20 cellular contexts compared by ENCODE assay signal in the genomic region with DNA sequence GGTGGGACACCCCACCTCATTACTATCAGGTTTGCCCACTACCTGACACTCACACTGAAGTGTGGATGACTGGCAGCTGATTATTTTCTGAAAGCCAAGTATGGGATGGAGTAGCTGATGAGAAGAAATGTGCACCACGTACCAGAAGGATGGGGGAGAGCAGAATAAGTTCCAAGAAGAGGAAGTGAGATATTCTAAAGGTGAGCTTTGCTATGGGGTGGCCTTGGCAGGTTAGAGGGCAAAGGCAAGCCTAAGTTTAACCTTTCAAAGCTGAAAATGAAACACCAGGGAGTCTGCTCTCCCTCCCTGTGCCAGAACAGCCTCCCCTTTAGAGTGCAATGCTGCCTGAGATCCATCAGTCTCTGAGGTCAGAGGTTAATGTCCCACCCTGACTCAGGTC.
DNase-seq lines count a peak whose midpoint lies in the region; ATAC-seq lines count a peak whose summit lies in the region.
"Had no signal": no experiment of that assay in that cellular context is flagged by ENCODE, and none has a peak within 500 bp of the region (broad histone marks: within the 10 kb centered on the region; RNA-seq: fewer than 3 reads in every experiment).

No MANE protein-coding gene starts in this region.

- H3K9me3 ChIP-seq in effector memory CD4-positive, alpha-beta T cell (ENCODE audit: control insufficient read depth, low read length), result no peaks in the 10 kb centered on the region
- H3K9me3 ChIP-seq: psoas muscle, upper lobe of right lung had no signal

- no peak for DNase-seq in effector memory CD4-positive, alpha-beta T cell
- DNase-seq in NCI-H2081 (lab: John Stamatoyannopoulos, UW) (no peak), cerebellum (ENCODE audit: low spot score) (no peak), C1 segment of cervical spinal cord (lab: John Stamatoyannopoulos, UW) (no peak)
- DNase-seq: activated B cell treated with CpG ODN at 0.5 μM for 24 hours; midbrain; NCI-H1930; NCI-H446 treated with DMSO at 0.1 percent for 48 hours; psoas muscle; stimulated activated CD4-positive, alpha-beta T cell treated with anti-CD3 and anti-CD28 coated beads, Interleukin-2, amount 100 ng/mL, for 48 hours; upper lobe of right lung had no signal

- no peaks in the 10 kb centered on the region for H3K4me1 ChIP-seq in effector memory CD4-positive, alpha-beta T cell (ENCODE audit: control insufficient read depth, insufficient read depth, low read length, poor library complexity, severe bottlenecking)
- H3K4me1 ChIP-seq: psoas muscle, upper lobe of right lung had no signal

- no peaks in the 10 kb centered on the region for H3K27me3 ChIP-seq in effector memory CD4-positive, alpha-beta T cell (replicated peaks; ENCODE audit: control insufficient read depth, insufficient read depth, low read length, poor library complexity, severe bottlenecking)
- H3K27me3 ChIP-seq: upper lobe of right lung had no signal

- H3K27ac ChIP-seq in effector memory CD4-positive, alpha-beta T cell (ENCODE audit: insufficient read depth, low read length, poor library complexity, severe bottlenecking), result no peak overlapping the region
- H3K27ac ChIP-seq: psoas muscle, RWPE1, skin epidermis, upper lobe of right lung had no signal

- no peak overlapping the region for H3K4me3 ChIP-seq in effector memory CD4-positive, alpha-beta T cell (ENCODE audit: insufficient read depth, low read depth, low read length, poor library complexity, severe bottlenecking)
- H3K4me3 ChIP-seq: K562, psoas muscle, skin epidermis, upper lobe of right lung had no signal

- ATAC-seq in GM18498 (IDR thresholded peaks at IDR 0.05; ENCODE audit: unreplicated experiment) (peak; percentile 57), GM19395 (IDR thresholded peaks at IDR 0.05; ENCODE audit: unreplicated experiment) (peak; percentile 80), HG02642 (IDR thresholded peaks at IDR 0.05; ENCODE audit: poor library complexity, unreplicated experiment) (peak; percentile 48), HG03442 (IDR thresholded peaks at IDR 0.05; ENCODE audit: unreplicated experiment) (peak; percentile 73)
- ATAC-seq: K562, left lobe of liver, psoas muscle, SK-N-SH treated with all-trans-retinoic acid at 6 μM for 48 hours, upper lobe of right lung had no signal

- no peaks in the 10 kb centered on the region for H3K36me3 ChIP-seq in effector memory CD4-positive, alpha-beta T cell (ENCODE audit: control insufficient read depth, insufficient read depth, low read length)
- H3K36me3 ChIP-seq: upper lobe of right lung had no signal
